In the genomic region with DNA sequence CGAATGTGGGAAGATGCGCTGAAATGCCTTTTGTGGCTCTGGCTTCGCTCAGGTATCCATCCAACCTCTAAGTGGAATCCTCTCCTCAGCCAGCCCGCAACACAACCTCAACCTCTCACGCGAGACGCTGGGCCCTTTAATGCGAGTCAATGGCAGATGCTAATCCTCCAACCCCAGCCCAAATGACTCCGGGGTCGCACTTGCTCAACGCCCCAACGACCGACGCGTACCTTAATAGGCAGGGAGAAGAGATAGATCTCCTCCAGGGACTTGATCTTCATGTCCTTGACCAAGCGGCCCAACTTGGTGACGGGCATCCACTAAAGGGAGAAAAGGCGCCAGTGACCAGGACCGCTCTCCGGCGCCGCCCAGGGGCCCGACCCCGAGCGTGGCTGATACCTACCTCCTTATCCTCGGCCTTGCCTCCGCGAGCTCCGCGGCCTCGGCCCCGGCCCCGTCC, we compare ENCODE assay signal across 1 cellular context.
A peak's percentile ranks its signal among the peaks of the same experiment; 100 is the strongest.
TF ChIP-seq lines count a peak whose summit lies in the region.

No MANE protein-coding gene starts in this region.

TF ChIP-seq in K562, 482 proteins besides CTCF, POLR2A, EP300 and RAD21 (continues in another document):
- TF ChIP-seq PTRF (tag; IDR thresholded peaks at IDR 0.05) (no peak), TEAD1 (CRISPR knock-in tag; IDR thresholded peaks at IDR 0.05) (0 out of 4 replicates have a peak, but pooled peaks of 1 of the 2 experiments have one; percentile 12), THRAP3 (IDR thresholded peaks at IDR 0.05; ENCODE audit: borderline replicate concordance) (no peak), KAT7 (CRISPR knock-in tag; IDR thresholded peaks at IDR 0.05; ENCODE audit: borderline replicate concordance) (peak; percentile 82; the same call in 1 of the 2 replicates), GTF2A2 (tag; IDR thresholded peaks at IDR 0.05) (no peak), SRSF1 (IDR thresholded peaks at IDR 0.05; ENCODE audit: low read depth, low read length) (peak; percentile 82; the same call in 1 of the 2 replicates), CHD1 (IDR thresholded peaks at IDR 0.05; ENCODE audit: low read length) (peak; percentile 91), SIN3B (IDR thresholded peaks at IDR 0.05; ENCODE audit: low read depth) (no peak), ZBTB17 (CRISPR knock-in tag; IDR thresholded peaks at IDR 0.05) (peak; percentile 67; the same call in 1 of the 2 replicates), CBX2 (IDR thresholded peaks at IDR 0.05; ENCODE audit: insufficient read depth, low read length, poor library complexity, severe bottlenecking) (no peak), SNRNP70 (optimal IDR thresholded peaks at IDR 0.05; ENCODE audit: low read depth, low read length) (peak; percentile 98), CXXC5 (CRISPR knock-in tag; IDR thresholded peaks at IDR 0.05) (no peak), FOXM1 (IDR thresholded peaks at IDR 0.05; ENCODE audit: low read depth) (no peak), FOXM1 (CRISPR knock-in tag; IDR thresholded peaks at IDR 0.05; ENCODE audit: low read depth) (peak; percentile 67; the same call in 1 of the 2 replicates), MGA (IDR thresholded peaks at IDR 0.05) (no peak), RBM34 (IDR thresholded peaks at IDR 0.05; ENCODE audit: borderline replicate concordance, insufficient read depth, low read length) (no peak), BDP1 (IDR thresholded peaks at IDR 0.05; ENCODE audit: insufficient read depth, insufficient read length) (no peak), TOE1 (IDR thresholded peaks at IDR 0.05; ENCODE audit: borderline replicate concordance) (no peak), TOE1 (CRISPR knock-in tag; IDR thresholded peaks at IDR 0.05; ENCODE audit: borderline replicate concordance, low read depth) (no peak), SIRT6 (IDR thresholded peaks at IDR 0.05; ENCODE audit: low read depth, low read length) (peak; percentile 20), FUS (optimal IDR thresholded peaks at IDR 0.05; ENCODE audit: low read depth, low read length) (peak; percentile 77), SNIP1 (IDR thresholded peaks at IDR 0.05; ENCODE audit: low read depth) (no peak), IRF2 (CRISPR knock-in tag; IDR thresholded peaks at IDR 0.05) (0 out of 2 replicates have a peak, but pooled peaks have one; percentile 32), GABPB1 (CRISPR knock-in tag; IDR thresholded peaks at IDR 0.05) (no peak), DMBX1 (CRISPR knock-in tag; IDR thresholded peaks at IDR 0.05; ENCODE audit: borderline replicate concordance) (0 out of 2 replicates have a peak, but pooled peaks have one; percentile 48), TAF15 (IDR thresholded peaks at IDR 0.05; ENCODE audit: low read depth, low read length) (peak; percentile 85; the same call in 1 of the 2 replicates), FOXK2 (conservative IDR thresholded peaks at IDR 0.05 in 1 of 2, IDR thresholded peaks at IDR 0.05 in 1 of 2; ENCODE audit: low read depth in 2 of 2) (peak in 1 of 2 experiments; percentile 9; a peak in 1 of 4 replicates), E4F1 (CRISPR knock-in tag; IDR thresholded peaks at IDR 0.05; ENCODE audit: borderline replicate concordance) (no peak), STAT5B (CRISPR knock-in tag; IDR thresholded peaks at IDR 0.05) (no peak), MIER1 (IDR thresholded peaks at IDR 0.05; ENCODE audit: low read depth) (no peak), CHD2 (IDR thresholded peaks at IDR 0.05; ENCODE audit: low read depth, low read length) (peak; percentile 62), ESRRA (IDR thresholded peaks at IDR 0.05; ENCODE audit: borderline replicate concordance, low read depth) (no peak), NCOR1 (IDR thresholded peaks at IDR 0.05) (no peak), XRCC3 (IDR thresholded peaks at IDR 0.05) (no peak), HNRNPLL (IDR thresholded peaks at IDR 0.05; ENCODE audit: low read depth, low read length, poor library complexity, severe bottlenecking) (no peak)
- TF ChIP-seq, protein P1, sequence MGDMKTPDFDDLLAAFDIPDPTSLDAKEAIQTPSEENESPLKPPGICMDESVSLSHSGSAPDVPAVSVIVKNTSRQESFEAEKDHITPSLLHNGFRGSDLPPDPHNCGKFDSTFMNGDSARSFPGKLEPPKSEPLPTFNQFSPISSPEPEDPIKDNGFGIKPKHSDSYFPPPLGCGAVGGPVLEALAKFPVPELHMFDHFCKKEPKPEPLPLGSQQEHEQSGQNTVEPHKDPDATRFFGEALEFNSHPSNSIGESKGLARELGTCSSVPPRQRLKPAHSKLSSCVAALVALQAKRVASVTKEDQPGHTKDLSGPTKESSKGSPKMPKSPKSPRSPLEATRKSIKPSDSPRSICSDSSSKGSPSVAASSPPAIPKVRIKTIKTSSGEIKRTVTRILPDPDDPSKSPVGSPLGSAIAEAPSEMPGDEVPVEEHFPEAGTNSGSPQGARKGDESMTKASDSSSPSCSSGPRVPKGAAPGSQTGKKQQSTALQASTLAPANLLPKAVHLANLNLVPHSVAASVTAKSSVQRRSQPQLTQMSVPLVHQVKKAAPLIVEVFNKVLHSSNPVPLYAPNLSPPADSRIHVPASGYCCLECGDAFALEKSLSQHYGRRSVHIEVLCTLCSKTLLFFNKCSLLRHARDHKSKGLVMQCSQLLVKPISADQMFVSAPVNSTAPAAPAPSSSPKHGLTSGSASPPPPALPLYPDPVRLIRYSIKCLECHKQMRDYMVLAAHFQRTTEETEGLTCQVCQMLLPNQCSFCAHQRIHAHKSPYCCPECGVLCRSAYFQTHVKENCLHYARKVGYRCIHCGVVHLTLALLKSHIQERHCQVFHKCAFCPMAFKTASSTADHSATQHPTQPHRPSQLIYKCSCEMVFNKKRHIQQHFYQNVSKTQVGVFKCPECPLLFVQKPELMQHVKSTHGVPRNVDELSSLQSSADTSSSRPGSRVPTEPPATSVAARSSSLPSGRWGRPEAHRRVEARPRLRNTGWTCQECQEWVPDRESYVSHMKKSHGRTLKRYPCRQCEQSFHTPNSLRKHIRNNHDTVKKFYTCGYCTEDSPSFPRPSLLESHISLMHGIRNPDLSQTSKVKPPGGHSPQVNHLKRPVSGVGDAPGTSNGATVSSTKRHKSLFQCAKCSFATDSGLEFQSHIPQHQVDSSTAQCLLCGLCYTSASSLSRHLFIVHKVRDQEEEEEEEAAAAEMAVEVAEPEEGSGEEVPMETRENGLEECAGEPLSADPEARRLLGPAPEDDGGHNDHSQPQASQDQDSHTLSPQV (IDR thresholded peaks at IDR 0.05) = no peak
- TF ChIP-seq, protein P2, sequence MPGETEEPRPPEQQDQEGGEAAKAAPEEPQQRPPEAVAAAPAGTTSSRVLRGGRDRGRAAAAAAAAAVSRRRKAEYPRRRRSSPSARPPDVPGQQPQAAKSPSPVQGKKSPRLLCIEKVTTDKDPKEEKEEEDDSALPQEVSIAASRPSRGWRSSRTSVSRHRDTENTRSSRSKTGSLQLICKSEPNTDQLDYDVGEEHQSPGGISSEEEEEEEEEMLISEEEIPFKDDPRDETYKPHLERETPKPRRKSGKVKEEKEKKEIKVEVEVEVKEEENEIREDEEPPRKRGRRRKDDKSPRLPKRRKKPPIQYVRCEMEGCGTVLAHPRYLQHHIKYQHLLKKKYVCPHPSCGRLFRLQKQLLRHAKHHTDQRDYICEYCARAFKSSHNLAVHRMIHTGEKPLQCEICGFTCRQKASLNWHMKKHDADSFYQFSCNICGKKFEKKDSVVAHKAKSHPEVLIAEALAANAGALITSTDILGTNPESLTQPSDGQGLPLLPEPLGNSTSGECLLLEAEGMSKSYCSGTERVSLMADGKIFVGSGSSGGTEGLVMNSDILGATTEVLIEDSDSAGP (CRISPR knock-in tag; IDR thresholded peaks at IDR 0.05) = no peak
- TF ChIP-seq, protein P3, sequence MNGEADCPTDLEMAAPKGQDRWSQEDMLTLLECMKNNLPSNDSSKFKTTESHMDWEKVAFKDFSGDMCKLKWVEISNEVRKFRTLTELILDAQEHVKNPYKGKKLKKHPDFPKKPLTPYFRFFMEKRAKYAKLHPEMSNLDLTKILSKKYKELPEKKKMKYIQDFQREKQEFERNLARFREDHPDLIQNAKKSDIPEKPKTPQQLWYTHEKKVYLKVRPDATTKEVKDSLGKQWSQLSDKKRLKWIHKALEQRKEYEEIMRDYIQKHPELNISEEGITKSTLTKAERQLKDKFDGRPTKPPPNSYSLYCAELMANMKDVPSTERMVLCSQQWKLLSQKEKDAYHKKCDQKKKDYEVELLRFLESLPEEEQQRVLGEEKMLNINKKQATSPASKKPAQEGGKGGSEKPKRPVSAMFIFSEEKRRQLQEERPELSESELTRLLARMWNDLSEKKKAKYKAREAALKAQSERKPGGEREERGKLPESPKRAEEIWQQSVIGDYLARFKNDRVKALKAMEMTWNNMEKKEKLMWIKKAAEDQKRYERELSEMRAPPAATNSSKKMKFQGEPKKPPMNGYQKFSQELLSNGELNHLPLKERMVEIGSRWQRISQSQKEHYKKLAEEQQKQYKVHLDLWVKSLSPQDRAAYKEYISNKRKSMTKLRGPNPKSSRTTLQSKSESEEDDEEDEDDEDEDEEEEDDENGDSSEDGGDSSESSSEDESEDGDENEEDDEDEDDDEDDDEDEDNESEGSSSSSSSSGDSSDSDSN (IDR thresholded peaks at IDR 0.05; ENCODE audit: borderline replicate concordance in 1 of 2, low read depth in 2 of 2, low read length in 2 of 2) = no peak
